ENCODE assay signal across 23 cellular contexts in the genomic region with DNA sequence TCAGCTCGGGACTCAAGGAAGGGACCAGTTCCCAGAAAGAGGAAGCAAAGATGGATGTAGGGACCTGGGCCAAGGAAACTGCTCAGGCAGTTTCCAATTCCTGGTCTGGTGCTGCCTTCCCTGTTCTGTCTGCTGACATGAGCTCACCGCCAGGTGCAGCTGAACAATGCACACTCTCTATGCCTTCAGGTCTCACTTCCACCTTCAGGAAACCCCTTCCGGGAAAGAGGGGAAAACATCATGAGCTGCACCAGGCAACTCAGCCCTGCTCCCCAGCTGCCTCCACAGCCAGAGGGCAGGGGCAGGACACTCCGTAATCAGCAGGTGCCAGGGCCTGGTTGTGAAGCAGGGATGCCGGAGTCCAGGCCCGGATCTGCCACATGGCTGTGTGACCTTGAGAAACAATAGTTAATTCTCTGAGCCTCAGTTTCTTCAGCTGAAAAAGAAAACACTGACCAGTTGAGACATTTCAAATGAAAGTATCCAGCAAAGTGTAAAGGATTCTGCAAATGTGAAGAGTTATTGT. TPM values are rescaled to one million over a fixed set of nuclear protein-coding genes. Genes with fewer than 3 reads are reported as not detected.
DNase-seq lines count a peak whose midpoint lies in the region; ATAC-seq, FAIRE-seq and TF ChIP-seq lines count a peak whose summit lies in the region.
"Had no signal": no experiment of that assay in that cellular context is flagged by ENCODE, and none has a peak within 500 bp of the region (broad histone marks: within the 10 kb centered on the region; RNA-seq: fewer than 3 reads in every experiment).

No MANE protein-coding gene starts in this region.

- H3K9me3 Mint-ChIP-seq in activated CD8-positive, alpha-beta memory T cell treated with anti-CD3 and anti-CD28 coated beads, Interleukin-2, amount 10 ng/mL, durations not matched to agents 7 days and 5 days (ENCODE audit: low read depth), result no peaks in the 10 kb centered on the region
- no peaks in the 10 kb centered on the region for H3K9me3 Mint-ChIP-seq in endodermal cell
- H3K9me3 Mint-ChIP-seq: CD4-positive, CD25-positive, alpha-beta regulatory T cell; HFFc6 had no signal

- H3K36me3 Mint-ChIP-seq in activated CD8-positive, alpha-beta memory T cell treated with anti-CD3 and anti-CD28 coated beads, Interleukin-2, amount 10 ng/mL, durations not matched to agents 7 days and 5 days, result no peaks in the 10 kb centered on the region
- H3K36me3 Mint-ChIP-seq in endodermal cell (ENCODE audit: low read depth), result peaks cover 4% of the 10 kb centered on the region

- H3K4me3 Mint-ChIP-seq in activated CD8-positive, alpha-beta memory T cell treated with anti-CD3 and anti-CD28 coated beads, Interleukin-2, amount 10 ng/mL, durations not matched to agents 7 days and 5 days, result no peak overlapping the region
- no peak overlapping the region for H3K4me3 Mint-ChIP-seq in endodermal cell
- H3K4me3 Mint-ChIP-seq: CD4-positive, CD25-positive, alpha-beta regulatory T cell; HFFc6 had no signal

- DNase-seq in activated CD8-positive, alpha-beta memory T cell treated with anti-CD3 and anti-CD28 coated beads for 24 hours, result peak; percentile 42
- DNase-seq in activated CD8-positive, alpha-beta memory T cell treated with anti-CD3 and anti-CD28 coated beads, Interleukin-2, amount 10 ng/mL, durations not matched to agents 7 days and 5 days, result no peak
- DNase-seq in NCI-H774 (lab: John Stamatoyannopoulos, UW) (peak; percentile 73), endodermal cell (peak; percentile 36), substantia nigra (lab: John Stamatoyannopoulos, UW) (no peak), kidney (no peak), SIG-M5 (lab: John Stamatoyannopoulos, UW) (no peak), dedifferentiated amniotic fluid mesenchymal stem cell (ENCODE audit: extremely low spot score) (no peak)
- DNase-seq: AML-193; CD4-positive, CD25-positive, alpha-beta regulatory T cell; HFFc6; KG1; NCI-H1048; NCI-H187; NCI-H2171 treated with DMSO at 0.1 percent for 48 hours; NCI-H510A treated with DMSO at 0.1 percent for 48 hours; NK-92 treated with Interleukin-12 subunit alpha and Interleukin-12 subunit beta, amount 100 ng/mL, for 24 hours; OCI-M1; RPMI8226 had no signal

- H3K9me3 ChIP-seq in endodermal cell (ENCODE audit: control insufficient read depth, low read length) (no peaks in the 10 kb centered on the region), kidney (ENCODE audit: control insufficient read depth in 1 of 2, low read length in 2 of 2) (no peaks in the 10 kb centered on the region)

- no peak overlapping the region for H3K27ac ChIP-seq in endodermal cell (ENCODE audit: low read depth, low read length)
- H3K27ac ChIP-seq in substantia nigra (ENCODE audit: low read depth, low read length, poor library complexity, severe bottlenecking), result peak overlapping the region; percentile 18
- no peak overlapping the region for H3K27ac ChIP-seq in kidney (ENCODE audit: low read depth in 2 of 2, low read length in 2 of 2)
- H3K27ac ChIP-seq: HL-60 had no signal

- H3K4me3 ChIP-seq in endodermal cell (ENCODE audit: low read length) (no peak overlapping the region), kidney (ENCODE audit: low read length in 2 of 2) (no peak overlapping the region)

- FAIRE-seq in kidney (lab: Jason Lieb, UNC), result no peak

- peaks cover 8% of the 10 kb centered on the region for H3K4me1 ChIP-seq in endodermal cell (ENCODE audit: control insufficient read depth, insufficient read depth, low read length)
- H3K4me1 ChIP-seq in kidney (ENCODE audit: control insufficient read depth in 1 of 2, insufficient read depth in 1 of 2, low read depth in 1 of 2, low read length in 2 of 2), result peaks cover 4 to 8% of the 10 kb centered on the region in 2 donors

- H3K27ac Mint-ChIP-seq in activated CD8-positive, alpha-beta memory T cell treated with anti-CD3 and anti-CD28 coated beads, Interleukin-2, amount 10 ng/mL, durations not matched to agents 7 days and 5 days, result no peak overlapping the region
- H3K27ac Mint-ChIP-seq in endodermal cell, result no peak overlapping the region
- H3K27ac Mint-ChIP-seq: HFFc6 had no signal

- ATAC-seq in activated CD8-positive, alpha-beta memory T cell treated with anti-CD3 and anti-CD28 coated beads, Interleukin-2, amount 10 ng/mL, durations not matched to agents 7 days and 5 days, result no peak

- H3K9ac ChIP-seq in endodermal cell (ENCODE audit: extremely low read depth, low read length, poor library complexity, severe bottlenecking) (no peak overlapping the region), kidney (ENCODE audit: low read length in 2 of 2) (no peak overlapping the region)

- H3K36me3 ChIP-seq in endodermal cell (ENCODE audit: control insufficient read depth, insufficient read depth, low read length), result no peaks in the 10 kb centered on the region
- peaks cover 0 to 3% of the 10 kb centered on the region in 2 donors for H3K36me3 ChIP-seq in kidney (ENCODE audit: control insufficient read depth in 1 of 2, insufficient read depth in 2 of 2, low read length in 2 of 2)

- H3K27me3 Mint-ChIP-seq in activated CD8-positive, alpha-beta memory T cell treated with anti-CD3 and anti-CD28 coated beads, Interleukin-2, amount 10 ng/mL, durations not matched to agents 7 days and 5 days, result no peaks in the 10 kb centered on the region
- H3K27me3 Mint-ChIP-seq in endodermal cell (ENCODE audit: insufficient read depth), result peaks cover 4% of the 10 kb centered on the region
- H3K27me3 Mint-ChIP-seq: CD4-positive, CD25-positive, alpha-beta regulatory T cell had no signal

- intact Hi-C loops in kidney (cut with DNase I), result no loop called here

- TF ChIP-seq CTCF in endodermal cell (conservative IDR thresholded peaks at IDR 0.05) (no peak), kidney (IDR thresholded peaks at IDR 0.05; ENCODE audit: borderline replicate concordance, extremely low read depth, insufficient read depth) (no peak)

- whole genome bisulfite sequencing in endodermal cell (ENCODE audit: insufficient coverage in 1 of 2, insufficient read length in 1 of 2), 2 experiments, result 95% methylated on average over 3 to 6 of the region's 6 CpGs

- H3K27me3 ChIP-seq in endodermal cell (ENCODE audit: control insufficient read depth, insufficient read depth, low read length, poor library complexity, severe bottlenecking), result no peaks in the 10 kb centered on the region

- CTCF ChIA-PET in activated CD8-positive, alpha-beta memory T cell treated with anti-CD3 and anti-CD28 coated beads, Interleukin-2, amount 10 ng/mL, durations not matched to agents 7 days and 5 days (lab: Charles Lee), result interaction anchor here (0.8 kb wide), 1 partner anchor 11 kb away, joined by 3 read pairs; no protein-coding TSS in a partner anchor

- H3K4me1 Mint-ChIP-seq in activated CD8-positive, alpha-beta memory T cell treated with anti-CD3 and anti-CD28 coated beads, Interleukin-2, amount 10 ng/mL, durations not matched to agents 7 days and 5 days, result no peaks in the 10 kb centered on the region
- H3K4me1 Mint-ChIP-seq in endodermal cell, result peaks cover 18% of the 10 kb centered on the region

RNA-seq across cellular contexts. Expression of gene SMIM12, which starts 27.8 kb away (rescaled TPM):
- total RNA-seq in activated CD8-positive, alpha-beta memory T cell treated with anti-CD3 and anti-CD28 coated beads, Interleukin-2, amount 10 ng/mL, durations not matched to agents 7 days and 5 days, result 10 to 100 TPM; 52.7 to 67.2 TPM
- 10 to 100 TPM; 43.0 to 47.6 TPM for total RNA-seq in endodermal cell
- polyA plus RNA-seq in endodermal cell (2013, experiment 1 of 2), result 29.8 TPM
- polyA plus RNA-seq in endodermal cell (2013, experiment 2 of 2), result 31.3 TPM
- 49.2 TPM for total RNA-seq in kidney
- 85.9 TPM for polyA plus RNA-seq in kidney (ENCODE audit: insufficient read depth, low read depth, low replicate concordance)

RNA-seq across cellular contexts. Expression of gene GJA4, which starts 39.0 kb away (rescaled TPM):
- total RNA-seq in activated CD8-positive, alpha-beta memory T cell treated with anti-CD3 and anti-CD28 coated beads, Interleukin-2, amount 10 ng/mL, durations not matched to agents 7 days and 5 days, result not detected
- total RNA-seq in endodermal cell (1 to 10 TPM; 9.0 TPM), kidney (15.6 TPM)
- polyA plus RNA-seq in endodermal cell (2013, experiment 1 of 2), result 7.8 TPM
- 6.7 TPM for polyA plus RNA-seq in endodermal cell (2013, experiment 2 of 2)
- 31.9 TPM for polyA plus RNA-seq in kidney (ENCODE audit: insufficient read depth, low read depth, low replicate concordance)
- total RNA-seq: CD4-positive, CD25-positive, alpha-beta regulatory T cell; Daoy; H4; HFFc6; M059J had no signal
- polyA plus RNA-seq: CD4-positive, CD25-positive, alpha-beta regulatory T cell had no signal

RNA-seq across cellular contexts. Expression of gene GJB3, which starts 50.8 kb away (rescaled TPM):
- total RNA-seq in activated CD8-positive, alpha-beta memory T cell treated with anti-CD3 and anti-CD28 coated beads, Interleukin-2, amount 10 ng/mL, durations not matched to agents 7 days and 5 days, result not detected
- total RNA-seq in endodermal cell (1 to 10 TPM in 1 of 2 donors, under 1 TPM in 1; 0.38 to 2.9 TPM), kidney (8.8 TPM)
- polyA plus RNA-seq in endodermal cell (2013, experiment 1 of 2), result 0.21 TPM
- 0.37 TPM for polyA plus RNA-seq in endodermal cell (2013, experiment 2 of 2)
- not detected for polyA plus RNA-seq in kidney (ENCODE audit: insufficient read depth, low read depth, low replicate concordance)
- total RNA-seq: CD4-positive, CD25-positive, alpha-beta regulatory T cell; Daoy; H4 had no signal
- polyA plus RNA-seq: CD4-positive, CD25-positive, alpha-beta regulatory T cell had no signal

Comparison
In these comparisons a context has a peak if more than half of its experiments do, and no peak if none do; other contexts are left out.
1. DNase-seq: peak in activated CD8-positive, alpha-beta memory T cell treated with anti-CD3 and anti-CD28 coated beads for 24 hours (single experiment), NCI-H774 (single experiment) and endodermal cell (single experiment); none in activated CD8-positive, alpha-beta memory T cell treated with anti-CD3 and anti-CD28 coated beads, Interleukin-2, amount 10 ng/mL, durations not matched to agents 7 days and 5 days (single experiment), substantia nigra (0 of 49), kidney (single experiment), SIG-M5 (single experiment) and dedifferentiated amniotic fluid mesenchymal stem cell (single experiment).
2. RNA of gene GJA4, which starts 39.0 kb away (total RNA-seq): 15.6 TPM in kidney (single experiment) and 9.0 TPM in endodermal cell; not detected in activated CD8-positive, alpha-beta memory T cell treated with anti-CD3 and anti-CD28 coated beads, Interleukin-2, amount 10 ng/mL, durations not matched to agents 7 days and 5 days; every median in the first group is over 4 times any median in the second.